Comparison of ENCODE assay signal across 31 cellular contexts in genomic region chr13:110374644-110375370, GRCh38.
A peak's percentile ranks its signal among the peaks of the same experiment; 100 is the strongest.
DNase-seq lines count a peak whose midpoint lies in the region; ATAC-seq and TF ChIP-seq lines count a peak whose summit lies in the region.
"Had no signal": no experiment of that assay in that cellular context is flagged by ENCODE, and none has a peak within 500 bp of the region (broad histone marks: within the 10 kb centered on the region; RNA-seq: fewer than 3 reads in every experiment).

No MANE protein-coding gene starts in this region.

- H3K27me3 ChIP-seq in brain microvascular endothelial cell (replicated peaks) (no peaks in the 10 kb centered on the region), muscle layer of colon (ENCODE audit: control insufficient read depth in 1 of 2, insufficient read depth in 2 of 2, low read length in 2 of 2) (no peaks in the 10 kb centered on the region)

- H3K27ac Mint-ChIP-seq in HFFc6 = peak overlapping the region; percentile 8; the same call in 1 of the 2 replicates
- H3K27ac Mint-ChIP-seq in stimulated activated naive B cell treated with anti-CD40 and anti-IgM and Interleukin-4, amounts not matched to agents 10 μg/mL and 1 μg/mL and 100 μg/mL, for 72 hours = peak overlapping the region; percentile 47
- H3K27ac Mint-ChIP-seq: activated CD4-positive, alpha-beta T cell treated with anti-CD3 and anti-CD28 coated beads, Interleukin-2, amount 10 ng/mL, durations not matched to agents 7 days and 5 days; CD4-positive, alpha-beta T cell; IgD-negative memory B cell; natural killer cell treated with Interleukin-12 subunit alpha and Interleukin-12 subunit beta and Interleukin-15 and Interleukin-18, amount 100 ng/mL, for 72 hours; T-helper 2 cell treated with Interferon-gamma antibody and Interleukin-4, amounts not matched to agents 5 μg/mL and 100 μg/mL, for 36 hours had no signal

- H3K4me1 Mint-ChIP-seq in HFFc6 (ENCODE audit: low read depth) = peaks cover 50% of the 10 kb centered on the region
- peaks cover 9 to 13% of the 10 kb centered on the region in 2 donors for H3K4me1 Mint-ChIP-seq in stimulated activated naive B cell treated with anti-CD40 and anti-IgM and Interleukin-4, amounts not matched to agents 10 μg/mL and 1 μg/mL and 100 μg/mL, for 72 hours
- H3K4me1 Mint-ChIP-seq: activated CD4-positive, alpha-beta T cell treated with anti-CD3 and anti-CD28 coated beads, Interleukin-2, amount 10 ng/mL, durations not matched to agents 7 days and 5 days had no signal

- H3K4me3 ChIP-seq in brain microvascular endothelial cell (ENCODE audit: low read depth, low read length) = no peak overlapping the region
- H3K4me3 ChIP-seq in muscle layer of colon (ENCODE audit: low read depth in 1 of 2, low read length in 2 of 2) = no peak overlapping the region
- H3K4me3 ChIP-seq: A549, GM12878 had no signal

- no peaks in the 10 kb centered on the region for H3K27me3 Mint-ChIP-seq in HFFc6 (ENCODE audit: insufficient read depth)
- H3K27me3 Mint-ChIP-seq in stimulated activated naive B cell treated with anti-CD40 and anti-IgM and Interleukin-4, amounts not matched to agents 10 μg/mL and 1 μg/mL and 100 μg/mL, for 72 hours = peaks cover 15 to 24% of the 10 kb centered on the region in 2 donors

- ATAC-seq in stimulated activated naive B cell treated with anti-CD40 and anti-IgM and Interleukin-4, amounts not matched to agents 10 μg/mL and 1 μg/mL and 100 μg/mL, for 72 hours (replicated peaks) = no peak
- ATAC-seq in HG03521 (IDR thresholded peaks at IDR 0.05; ENCODE audit: unreplicated experiment) (no peak), HG03196 (IDR thresholded peaks at IDR 0.05; ENCODE audit: unreplicated experiment) (no peak)
- ATAC-seq: A549; activated T-cell treated with anti-CD3 and anti-CD28 coated beads, Interleukin-2, amount 50 U/mL, for 4 hours; GM12878; left lobe of liver; natural killer cell treated with Interleukin-12 subunit alpha and Interleukin-12 subunit beta and Interleukin-15 and Interleukin-18, amount 100 ng/mL, for 72 hours; right cardiac atrium had no signal

- no peaks in the 10 kb centered on the region for H3K36me3 Mint-ChIP-seq in HFFc6 (ENCODE audit: low read depth)
- H3K36me3 Mint-ChIP-seq in stimulated activated naive B cell treated with anti-CD40 and anti-IgM and Interleukin-4, amounts not matched to agents 10 μg/mL and 1 μg/mL and 100 μg/mL, for 72 hours = peaks cover 0 to 3% of the 10 kb centered on the region in 2 donors
- H3K36me3 Mint-ChIP-seq: IgD-negative memory B cell; natural killer cell treated with Interleukin-12 subunit alpha and Interleukin-12 subunit beta and Interleukin-15 and Interleukin-18, amount 100 ng/mL, for 72 hours had no signal

- H3K27ac ChIP-seq in brain microvascular endothelial cell (peak overlapping the region; percentile 95), muscle layer of colon (ENCODE audit: low read depth, low read length) (peak overlapping the region; percentile 71)
- H3K27ac ChIP-seq: A549, parathyroid adenoma had no signal

- peaks cover 84% of the 10 kb centered on the region for H3K4me1 ChIP-seq in muscle layer of colon (ENCODE audit: insufficient read depth, low read length)
- H3K4me1 ChIP-seq: parathyroid adenoma had no signal

- no peaks in the 10 kb centered on the region for H3K9me3 ChIP-seq in muscle layer of colon (ENCODE audit: low read length)
- H3K9me3 ChIP-seq: A549 had no signal

- no peak overlapping the region for H3K9ac ChIP-seq in muscle layer of colon (ENCODE audit: low read length)
- H3K9ac ChIP-seq: parathyroid adenoma had no signal

- H3K36me3 ChIP-seq in brain microvascular endothelial cell (replicated peaks) (peaks cover 24% of the 10 kb centered on the region), muscle layer of colon (ENCODE audit: insufficient read depth, low read length) (no peaks in the 10 kb centered on the region)

- H3K9me3 Mint-ChIP-seq in HFFc6 = no peaks in the 10 kb centered on the region
- peaks cover 0 to 3% of the 10 kb centered on the region in 2 donors for H3K9me3 Mint-ChIP-seq in stimulated activated naive B cell treated with anti-CD40 and anti-IgM and Interleukin-4, amounts not matched to agents 10 μg/mL and 1 μg/mL and 100 μg/mL, for 72 hours
- H3K9me3 Mint-ChIP-seq: activated CD4-positive, alpha-beta T cell treated with anti-CD3 and anti-CD28 coated beads, Interleukin-2, amount 10 ng/mL, durations not matched to agents 7 days and 5 days; activated T-cell treated with anti-CD3 and anti-CD28 coated beads, Interleukin-2, amount 50 U/mL, for 4 hours; CD4-positive, alpha-beta T cell; natural killer cell treated with Interleukin-12 subunit alpha and Interleukin-12 subunit beta and Interleukin-15 and Interleukin-18, amount 100 ng/mL, for 72 hours; T-helper 2 cell treated with Interferon-gamma antibody and Interleukin-4, amounts not matched to agents 5 μg/mL and 100 μg/mL, for 36 hours had no signal

- TF ChIP-seq CTCF in HFFc6 (IDR thresholded peaks at IDR 0.05) (no peak), brain microvascular endothelial cell (IDR thresholded peaks at IDR 0.05; ENCODE audit: low read depth, low read length, missing control alignments) (no peak)

- no peak overlapping the region for H3K4me3 Mint-ChIP-seq in HFFc6
- no peak overlapping the region for H3K4me3 Mint-ChIP-seq in stimulated activated naive B cell treated with anti-CD40 and anti-IgM and Interleukin-4, amounts not matched to agents 10 μg/mL and 1 μg/mL and 100 μg/mL, for 72 hours
- H3K4me3 Mint-ChIP-seq: activated CD4-positive, alpha-beta T cell treated with anti-CD3 and anti-CD28 coated beads, Interleukin-2, amount 10 ng/mL, durations not matched to agents 7 days and 5 days; activated T-cell treated with anti-CD3 and anti-CD28 coated beads, Interleukin-2, amount 50 U/mL, for 4 hours; CD4-positive, alpha-beta T cell; IgD-negative memory B cell; natural killer cell treated with Interleukin-12 subunit alpha and Interleukin-12 subunit beta and Interleukin-15 and Interleukin-18, amount 100 ng/mL, for 72 hours; T-helper 2 cell treated with Interferon-gamma antibody and Interleukin-4, amounts not matched to agents 5 μg/mL and 100 μg/mL, for 36 hours had no signal

- no peak for DNase-seq in HFFc6
- DNase-seq in brain microvascular endothelial cell = no peak
- no peak for DNase-seq in stimulated activated naive B cell treated with anti-CD40 and anti-IgM and Interleukin-4, amounts not matched to agents 10 μg/mL and 1 μg/mL and 100 μg/mL, for 72 hours
- DNase-seq in GDM1 (lab: John Stamatoyannopoulos, UW) = no peak
- DNase-seq in globus pallidus (ENCODE audit: low spot score) = no peak
- DNase-seq: activated CD4-positive, alpha-beta T cell treated with anti-CD3 and anti-CD28 coated beads, Interleukin-2, amount 10 ng/mL, durations not matched to agents 7 days and 5 days; activated naive CD4-positive, alpha-beta T cell; activated T-cell treated with anti-CD3 and anti-CD28 coated beads, Interleukin-2, amount 50 U/mL, for 4 hours; AML-193; amniotic stem cell; caudate nucleus; CD4-positive, alpha-beta T cell; dermis blood vessel endothelial cell; midbrain; NCI-H1048; NCI-H187; NCI-H2171 treated with DMSO at 0.1 percent for 48 hours; NCI-H510A treated with DMSO at 0.1 percent for 48 hours; right cardiac atrium; stimulated activated CD4-positive, alpha-beta T cell treated with anti-CD3 and anti-CD28 coated beads, Interleukin-12 subunit alpha, Interleukin-12 subunit beta, amount 100 ng/mL, for 4 hours; stimulated activated CD4-positive, alpha-beta T cell treated with anti-CD3 and anti-CD28 coated beads, Interleukin-4, amount 100 ng/mL, for 1 hour had no signal

- in situ Hi-C loops in brain microvascular endothelial cell (cut with HindIII; ENCODE audit: low pct_ligation_motif_present, low sequenced_read_pairs) = no loop called here
